Comparison of ENCODE assay signal across 17 cellular contexts in genomic region chr1:112638109-112638426, GRCh38. TPM values are rescaled to one million over a fixed set of nuclear protein-coding genes. Genes with fewer than 3 reads are reported as not detected.
DNase-seq lines count a peak whose midpoint lies in the region; ATAC-seq, FAIRE-seq and TF ChIP-seq lines count a peak whose summit lies in the region.
"Had no signal": no experiment of that assay in that cellular context is flagged by ENCODE, and none has a peak within 500 bp of the region (broad histone marks: within the 10 kb centered on the region; RNA-seq: fewer than 3 reads in every experiment).

No MANE protein-coding gene starts in this region.

- H4K20me1 ChIP-seq in PC-3 (ENCODE audit: low read length) = peaks cover 56% of the 10 kb centered on the region
- peaks cover 78% of the 10 kb centered on the region for H4K20me1 ChIP-seq in SK-N-SH (ENCODE audit: insufficient read depth)

- no peaks in the 10 kb centered on the region for H3K9me2 ChIP-seq in PC-3 (replicated peaks; ENCODE audit: low read length)
- no peaks in the 10 kb centered on the region for H3K9me2 ChIP-seq in SK-N-SH

- peaks cover 4 to 26% of the 10 kb centered on the region in 2 donors for H3K36me3 Mint-ChIP-seq in CD4-positive, alpha-beta memory T cell
- peaks cover 14% of the 10 kb centered on the region for H3K36me3 Mint-ChIP-seq in central memory CD8-positive, alpha-beta T cell (ENCODE audit: insufficient read depth)

- H3K27ac Mint-ChIP-seq in CD4-positive, alpha-beta memory T cell = peak overlapping the region; percentile 4 to 91 (median 78)
- H3K27ac Mint-ChIP-seq in central memory CD8-positive, alpha-beta T cell (ENCODE audit: low read depth) = peak overlapping the region; percentile 76
- H3K27ac Mint-ChIP-seq: activated CD8-positive, alpha-beta T cell treated with anti-CD3 and anti-CD28 coated beads, Interleukin-2, amount 10 ng/mL, durations not matched to agents 7 days and 5 days had no signal

- TF ChIP-seq EP300 in SK-N-SH (IDR thresholded peaks at IDR 0.05; ENCODE audit: borderline replicate concordance in 1 of 2, low read depth in 1 of 2, low read length in 1 of 2) = no peak

- no peak for DNase-seq in CD4-positive, alpha-beta memory T cell
- peak; percentile 6 for DNase-seq in PC-3
- no peak for DNase-seq in central memory CD8-positive, alpha-beta T cell (ENCODE audit: low spot score in 2 of 2)
- no peak for DNase-seq in mucosa of descending colon
- no peak for DNase-seq in small intestine
- no peak for DNase-seq in MG63
- no peak for DNase-seq in SK-N-SH
- DNase-seq: activated CD8-positive, alpha-beta T cell treated with anti-CD3 and anti-CD28 coated beads, Interleukin-2, amount 10 ng/mL, durations not matched to agents 7 days and 5 days; activated naive CD4-positive, alpha-beta T cell treated with anti-CD3 and anti-CD28 coated beads, Interleukin-2, amount 50 U/mL, for 16 hours; colonic mucosa; GF-D8; NCI-H1105; NCI-H510A; right cardiac atrium; stimulated activated naive CD8-positive, alpha-beta T cell treated with anti-CD3 and anti-CD28 coated beads, Interleukin-15, amount 100 ng/mL, for 72 hours; T-helper 9 cell had no signal

- H3K27ac ChIP-seq in CD4-positive, alpha-beta memory T cell (ENCODE audit: low read depth, low read length) = no peak overlapping the region
- H3K27ac ChIP-seq in PC-3 (ENCODE audit: low read length) = no peak overlapping the region
- H3K27ac ChIP-seq in small intestine (ENCODE audit: low read depth in 1 of 2, low read length in 1 of 2) = no peak overlapping the region
- peak overlapping the region in 1 of 2 experiments; percentile 66; a peak in 1 of 4 replicates for H3K27ac ChIP-seq in SK-N-SH (ENCODE audit: low read depth in 2 of 2, low read length in 1 of 2)
- H3K27ac ChIP-seq: colonic mucosa had no signal

- H3K9me3 ChIP-seq in CD4-positive, alpha-beta memory T cell (ENCODE audit: control insufficient read depth in 1 of 2, low read length in 2 of 2) = no peaks in the 10 kb centered on the region
- H3K9me3 ChIP-seq in PC-3 (ENCODE audit: low read length) (no peaks in the 10 kb centered on the region), mucosa of descending colon (no peaks in the 10 kb centered on the region), small intestine (ENCODE audit: control insufficient read depth, low read depth) (no peaks in the 10 kb centered on the region), MG63 (no peaks in the 10 kb centered on the region), SK-N-SH (no peaks in the 10 kb centered on the region)
- H3K9me3 ChIP-seq: colonic mucosa had no signal

- no peak overlapping the region for H3K4me2 ChIP-seq in PC-3 (ENCODE audit: low read length)
- H3K4me2 ChIP-seq in SK-N-SH = no peak overlapping the region

- no peak overlapping the region for H3K4me3 ChIP-seq in CD4-positive, alpha-beta memory T cell (ENCODE audit: low read length in 2 of 2)
- H3K4me3 ChIP-seq in PC-3 (ENCODE audit: low read length) (no peak overlapping the region), mucosa of descending colon (no peak overlapping the region), small intestine (ENCODE audit: low read depth in 1 of 2, low read length in 2 of 2) (no peak overlapping the region), MG63 (no peak overlapping the region), SK-N-SH (ENCODE audit: low read depth in 2 of 2, low read length in 1 of 2) (no peak overlapping the region)
- H3K4me3 ChIP-seq: colonic mucosa had no signal

- H3K4me3 Mint-ChIP-seq in CD4-positive, alpha-beta memory T cell = peak overlapping the region in 3 of 8 donors; percentile 23 to 66 (median 52)
- H3K4me3 Mint-ChIP-seq in central memory CD8-positive, alpha-beta T cell = no peak overlapping the region
- H3K4me3 Mint-ChIP-seq: activated CD8-positive, alpha-beta T cell treated with anti-CD3 and anti-CD28 coated beads, Interleukin-2, amount 10 ng/mL, durations not matched to agents 7 days and 5 days; stimulated activated naive CD8-positive, alpha-beta T cell treated with anti-CD3 and anti-CD28 coated beads, Interleukin-15, amount 100 ng/mL, for 72 hours had no signal

- intact Hi-C loops in CD4-positive, alpha-beta memory T cell (cut with micrococcal nuclease) = no loop called here
- intact Hi-C loops in PC-3 (cut with micrococcal nuclease) = loop anchor here (5.0 kb wide), 1 partner anchor 34 kb away; the partner anchor contains the start of gene MOV10
- intact Hi-C loops in mucosa of descending colon (cut with DNase I, micrococcal nuclease) = no loop called here

- H3K4me1 ChIP-seq in CD4-positive, alpha-beta memory T cell (ENCODE audit: insufficient read depth, low read length) = peaks cover 66% of the 10 kb centered on the region
- peaks cover 28% of the 10 kb centered on the region for H3K4me1 ChIP-seq in PC-3 (ENCODE audit: insufficient read depth, low read length)
- peaks cover 35% of the 10 kb centered on the region for H3K4me1 ChIP-seq in mucosa of descending colon (ENCODE audit: low read depth)
- H3K4me1 ChIP-seq in small intestine (ENCODE audit: control insufficient read depth in 2 of 2, insufficient read depth in 1 of 2, low read depth in 1 of 2, low read length in 1 of 2) = peaks cover 0 to 2% of the 10 kb centered on the region in 2 donors
- H3K4me1 ChIP-seq in SK-N-SH (ENCODE audit: control insufficient read depth in 1 of 2, insufficient read depth in 2 of 2, low read depth in 1 of 2, low read length in 1 of 2) = peaks cover 2 to 14% of the 10 kb centered on the region in 2 experiments; a peak in 3 of 4 replicates

- TF ChIP-seq RAD21 in SK-N-SH (IDR thresholded peaks at IDR 0.05; ENCODE audit: low read length) = no peak

- no peak overlapping the region for H2AFZ ChIP-seq in PC-3 (ENCODE audit: low read length)
- H2AFZ ChIP-seq in SK-N-SH (ENCODE audit: low read depth) = no peak overlapping the region

- POLR2A ChIA-PET in CD4-positive, alpha-beta memory T cell (lab: Charles Lee; ENCODE audit: partially characterized antibody) = interaction anchor here (1.0 to 2.0 kb wide), 4 partner anchors 12 to 37 kb away, joined by 3 to 6 read pairs (median 4); partner anchors contain the start of genes CAPZA1, MOV10 and ST7L
- POLR2A ChIA-PET in PC-3 (lab: Charles Lee; ENCODE audit: unreplicated experiment) (no interaction called here), SK-N-SH (lab: Yijun Ruan, JAX) (interaction anchor here (0.6 to 1.1 kb wide), 2 partner anchors 27 to 37 kb away, joined by 3 read pairs; no protein-coding TSS in a partner anchor)

- ATAC-seq in PC-3 (peak; percentile 25; the same call in 1 of the 2 replicates), mucosa of descending colon (peak; percentile 22), HG02970 (IDR thresholded peaks at IDR 0.05; ENCODE audit: low FRiP score, unreplicated experiment) (no peak)
- no peak for ATAC-seq in central memory CD8-positive, alpha-beta T cell (replicated peaks; ENCODE audit: extremely low read depth, poor library complexity, severe bottlenecking)
- ATAC-seq: activated CD8-positive, alpha-beta T cell treated with anti-CD3 and anti-CD28 coated beads, Interleukin-2, amount 10 ng/mL, durations not matched to agents 7 days and 5 days; right cardiac atrium; stimulated activated naive CD8-positive, alpha-beta T cell treated with anti-CD3 and anti-CD28 coated beads, Interleukin-15, amount 100 ng/mL, for 72 hours had no signal

- CTCF ChIA-PET in CD4-positive, alpha-beta memory T cell (lab: Charles Lee; ENCODE audit: partially characterized antibody) = interaction anchor here (1.4 kb wide), 1 partner anchor 79 kb away, joined by 3 read pairs; no protein-coding TSS in a partner anchor
- CTCF ChIA-PET in PC-3 (lab: Charles Lee) (no interaction called here), SK-N-SH (lab: Yijun Ruan, JAX) (interaction anchor here (1.1 kb wide), 1 partner anchor 15 kb away, joined by 3 read pairs; no protein-coding TSS in a partner anchor)

- H3K36me3 ChIP-seq in CD4-positive, alpha-beta memory T cell (ENCODE audit: insufficient read depth, low read length) = no peaks in the 10 kb centered on the region
- H3K36me3 ChIP-seq in PC-3 (ENCODE audit: low read depth, low read length) (peaks cover 3% of the 10 kb centered on the region; the same call in 1 of the 2 replicates), mucosa of descending colon (ENCODE audit: low read depth) (no peaks in the 10 kb centered on the region), small intestine (ENCODE audit: control insufficient read depth in 2 of 2, insufficient read depth in 2 of 2, low read length in 2 of 2) (no peaks in the 10 kb centered on the region), MG63 (peaks cover 24% of the 10 kb centered on the region), SK-N-SH (replicated peaks in 1 of 2; ENCODE audit: control insufficient read depth in 1 of 2, insufficient read depth in 2 of 2, low read length in 1 of 2) (peaks cover 1 to 3% of the 10 kb centered on the region in 2 experiments)
- H3K36me3 ChIP-seq: colonic mucosa had no signal

- H3K9ac ChIP-seq in PC-3 (ENCODE audit: low read length) (no peak overlapping the region), SK-N-SH (no peak overlapping the region)

- TF ChIP-seq CTCF in PC-3 (conservative IDR thresholded peaks at IDR 0.05; ENCODE audit: low read depth, low read length) (no peak), mucosa of descending colon (IDR thresholded peaks at IDR 0.05) (no peak), SK-N-SH (IDR thresholded peaks at IDR 0.05) (no peak)

- no peak for FAIRE-seq in small intestine (lab: Jason Lieb, UNC)

- BruUV-seq in PC-3 (replicated peaks; lab: Mats Ljungman, UMichigan) = no TSS peak

- no peaks in the 10 kb centered on the region for H3K27me3 ChIP-seq in CD4-positive, alpha-beta memory T cell (ENCODE audit: insufficient read depth, low read length)
- H3K27me3 ChIP-seq in PC-3 (ENCODE audit: low read length) = no peaks in the 10 kb centered on the region
- no peaks in the 10 kb centered on the region for H3K27me3 ChIP-seq in small intestine (ENCODE audit: control insufficient read depth in 2 of 2, insufficient read depth in 2 of 2, low read length in 2 of 2)
- H3K27me3 ChIP-seq in MG63 = no peaks in the 10 kb centered on the region
- no peaks in the 10 kb centered on the region for H3K27me3 ChIP-seq in SK-N-SH (ENCODE audit: insufficient read depth)
- H3K27me3 ChIP-seq: colonic mucosa had no signal

- peaks cover 84% of the 10 kb centered on the region for H3K79me2 ChIP-seq in PC-3 (ENCODE audit: low read length)
- H3K79me2 ChIP-seq in SK-N-SH (ENCODE audit: insufficient read depth) = peaks cover 93% of the 10 kb centered on the region

- 77 to 100% (median 98%) methylated on average over 1 of the region's 1 CpG for whole genome bisulfite sequencing in small intestine, 3 donors
- WGBS in SK-N-SH (ENCODE audit: low lambda C conversion rate) = no CpG with 5 or more reads among the region's 1 CpG

- H3K4me1 Mint-ChIP-seq in CD4-positive, alpha-beta memory T cell = peaks cover 40 to 75% (median 52%) of the 10 kb centered on the region in 4 donors
- H3K4me1 Mint-ChIP-seq in central memory CD8-positive, alpha-beta T cell = peaks cover 57% of the 10 kb centered on the region

- no peaks in the 10 kb centered on the region for H3K9me3 Mint-ChIP-seq in CD4-positive, alpha-beta memory T cell
- H3K9me3 Mint-ChIP-seq in central memory CD8-positive, alpha-beta T cell = no peaks in the 10 kb centered on the region
- H3K9me3 Mint-ChIP-seq: stimulated activated naive CD8-positive, alpha-beta T cell treated with anti-CD3 and anti-CD28 coated beads, Interleukin-15, amount 100 ng/mL, for 72 hours had no signal

- H3K27me3 Mint-ChIP-seq in CD4-positive, alpha-beta memory T cell = no peaks in the 10 kb centered on the region
- no peaks in the 10 kb centered on the region for H3K27me3 Mint-ChIP-seq in central memory CD8-positive, alpha-beta T cell
- H3K27me3 Mint-ChIP-seq: stimulated activated naive CD8-positive, alpha-beta T cell treated with anti-CD3 and anti-CD28 coated beads, Interleukin-15, amount 100 ng/mL, for 72 hours had no signal

- peaks cover 8% of the 10 kb centered on the region for H3F3A ChIP-seq in PC-3 (ENCODE audit: low read length, unreplicated experiment)
- H3F3A ChIP-seq in SK-N-SH (replicated peaks; ENCODE audit: insufficient read depth) = peaks cover 43% of the 10 kb centered on the region

RNA-seq across cellular contexts. Expression of gene CAPZA1, which starts 18.4 kb away (rescaled TPM):
- 100 to 1,000 TPM; 149 to 157 TPM for total RNA-seq in CD4-positive, alpha-beta memory T cell
- 100 to 1,000 TPM; 241 to 296 TPM for polyA plus RNA-seq in CD4-positive, alpha-beta memory T cell
- total RNA-seq in PC-3 (2014; rRNA removed) (177 and 273 TPM in 2 replicates), mucosa of descending colon (100 to 1,000 TPM; 106 to 175 (median 156) TPM)
- polyA plus RNA-seq in small intestine (100 to 1,000 TPM in 1 of 3 donors, 10 to 100 TPM in 2; 76.2 to 106 (median 78.4) TPM), SK-N-SH (2012; rRNA removed) (50.8 and 71.8 TPM in 2 replicates)
- 362 and 392 TPM in 2 replicates for total RNA-seq in MG63 (2014; rRNA removed; shearing (Covaris generic); ENCODE audit: low replicate concordance)
- 88.4 and 108 TPM in 2 replicates for polyA plus RNA-seq in SK-N-SH (2012; cell fraction: cytosol; rRNA removed)
- polyA plus RNA-seq in SK-N-SH (2012; cell fraction: nucleus; rRNA removed) = 29.4 and 68.1 TPM in 2 replicates

RNA-seq across cellular contexts. Expression of gene ST7L, which starts 19.1 kb away (rescaled TPM):
- 10 to 100 TPM; 24.3 to 27.2 TPM for total RNA-seq in CD4-positive, alpha-beta memory T cell
- polyA plus RNA-seq in CD4-positive, alpha-beta memory T cell = 10 to 100 TPM; 10.9 to 13.8 TPM
- total RNA-seq in PC-3 (2014; rRNA removed) (13.8 and 17.5 TPM in 2 replicates), mucosa of descending colon (10 to 100 TPM; 15.9 to 21.2 (median 21.1) TPM)
- polyA plus RNA-seq in small intestine (10 to 100 TPM in 2 of 3 donors, 1 to 10 TPM in 1; 6.3 to 17.0 (median 10.1) TPM), SK-N-SH (2012; rRNA removed) (16.3 and 17.9 TPM in 2 replicates)
- 13.8 and 16.7 TPM in 2 replicates for total RNA-seq in MG63 (2014; rRNA removed; shearing (Covaris generic); ENCODE audit: low replicate concordance)
- 16.3 and 16.7 TPM in 2 replicates for polyA plus RNA-seq in SK-N-SH (2012; cell fraction: cytosol; rRNA removed)
- 17.6 and 26.1 TPM in 2 replicates for polyA plus RNA-seq in SK-N-SH (2012; cell fraction: nucleus; rRNA removed)

RNA-seq across cellular contexts. Expression of gene MOV10, which starts 36.4 kb away (rescaled TPM):
- total RNA-seq in CD4-positive, alpha-beta memory T cell = 10 to 100 TPM; 90.6 to 96.1 TPM
- polyA plus RNA-seq in CD4-positive, alpha-beta memory T cell = 10 to 100 TPM; 21.8 to 43.6 TPM
- 68.5 and 71.6 TPM in 2 replicates for total RNA-seq in PC-3 (2014; rRNA removed)
- total RNA-seq in mucosa of descending colon = 10 to 100 TPM; 66.4 to 85.2 (median 77.6) TPM
- polyA plus RNA-seq in small intestine = 100 to 1,000 TPM in 1 of 3 donors, 10 to 100 TPM in 2; 53.2 to 222 (median 92.4) TPM
- total RNA-seq in MG63 (2014; rRNA removed; shearing (Covaris generic); ENCODE audit: low replicate concordance) = 25.6 and 39.7 TPM in 2 replicates
- 81.0 and 87.4 TPM in 2 replicates for polyA plus RNA-seq in SK-N-SH (2012; rRNA removed)
- polyA plus RNA-seq in SK-N-SH (2012; cell fraction: cytosol; rRNA removed) = 25.9 and 38.1 TPM in 2 replicates
- 325 and 510 TPM in 2 replicates for polyA plus RNA-seq in SK-N-SH (2012; cell fraction: nucleus; rRNA removed)

Comparison
In these comparisons a context has a peak if more than half of its experiments do, and no peak if none do; other contexts are left out.
1. ATAC-seq: peak in PC-3 (single experiment) and mucosa of descending colon (single experiment); none in central memory CD8-positive, alpha-beta T cell (single experiment) and HG02970 (single experiment).